ENCODE assay signal across 20 cellular contexts in the genomic region with DNA sequence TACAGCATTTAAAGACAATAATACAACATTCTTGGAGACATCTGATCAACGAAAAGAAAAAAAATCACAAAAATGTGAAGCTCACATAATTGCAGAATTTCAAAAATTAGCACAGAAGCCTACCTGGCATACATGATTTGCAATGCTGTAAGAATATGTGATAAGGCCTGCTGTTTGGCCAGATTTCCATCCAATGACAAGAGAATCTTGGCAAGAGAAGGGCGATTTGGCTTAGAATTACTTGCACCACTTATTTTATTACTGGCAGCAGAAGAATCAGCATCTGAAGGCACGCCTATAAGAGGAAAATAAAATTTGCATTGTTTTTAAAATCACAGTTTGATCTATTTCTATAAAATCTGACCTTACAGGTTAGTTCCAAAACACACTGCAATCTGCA.
"Had no signal": no experiment of that assay in that cellular context is flagged by ENCODE, and none has a peak within 500 bp of the region (broad histone marks: within the 10 kb centered on the region; RNA-seq: fewer than 3 reads in every experiment).

No MANE protein-coding gene starts in this region.

- ATAC-seq: esophagus mucosa; gastrocnemius medialis; heart right ventricle; naive thymus-derived CD4-positive, alpha-beta T cell; stimulated activated memory B cell treated with anti-CD40 and anti-IgM and Interleukin-4, amounts not matched to agents 10 μg/mL and 1 μg/mL and 100 μg/mL, for 72 hours; stimulated activated naive CD8-positive, alpha-beta T cell treated with anti-CD3 and anti-CD28 coated beads, Interleukin-15, amount 100 ng/mL, for 72 hours had no signal

- DNase-seq: cortex of kidney; dorsolateral prefrontal cortex; effector memory CD4-positive, alpha-beta T cell; gastrocnemius medialis; heart right ventricle; hypothalamus; kidney glomerular epithelial cell; mammary epithelial cell; naive thymus-derived CD4-positive, alpha-beta T cell; posterior cingulate gyrus; spleen; stimulated activated CD4-positive, alpha-beta T cell treated with anti-CD3 and anti-CD28 coated beads, Interleukin-15, amount 100 ng/mL, for 24 hours; stimulated activated CD4-positive, alpha-beta T cell treated with anti-CD3 and anti-CD28 coated beads, Interleukin-1b, Interleukin-23, amount 100 ng/mL, for 48 hours; stimulated activated CD4-positive, alpha-beta T cell treated with anti-CD3 and anti-CD28 coated beads, Interleukin-4, amount 100 ng/mL, for 24 hours; stimulated activated naive CD8-positive, alpha-beta T cell treated with anti-CD3 and anti-CD28 coated beads, Interleukin-15, amount 100 ng/mL, for 72 hours; testis had no signal

- FAIRE-seq: endometrium had no signal

- H3K4me1 ChIP-seq: gastrocnemius medialis, spleen, testis had no signal

- H3K27ac ChIP-seq: gastrocnemius medialis, heart right ventricle, spleen, testis, tibial nerve had no signal

- H3K27ac Mint-ChIP-seq: stimulated activated memory B cell treated with anti-CD40 and anti-IgM and Interleukin-4, amounts not matched to agents 10 μg/mL and 1 μg/mL and 100 μg/mL, for 72 hours had no signal

- H3K27me3 Mint-ChIP-seq: naive thymus-derived CD4-positive, alpha-beta T cell; stimulated activated memory B cell treated with anti-CD40 and anti-IgM and Interleukin-4, amounts not matched to agents 10 μg/mL and 1 μg/mL and 100 μg/mL, for 72 hours; stimulated activated naive CD8-positive, alpha-beta T cell treated with anti-CD3 and anti-CD28 coated beads, Interleukin-15, amount 100 ng/mL, for 72 hours had no signal

- H3K4me1 Mint-ChIP-seq: stimulated activated memory B cell treated with anti-CD40 and anti-IgM and Interleukin-4, amounts not matched to agents 10 μg/mL and 1 μg/mL and 100 μg/mL, for 72 hours; stimulated activated naive CD8-positive, alpha-beta T cell treated with anti-CD3 and anti-CD28 coated beads, Interleukin-15, amount 100 ng/mL, for 72 hours had no signal

- H3K4me3 ChIP-seq: gastrocnemius medialis, heart right ventricle, spleen, testis, tibial nerve had no signal

- H3K9me3 ChIP-seq: gastrocnemius medialis, heart right ventricle, spleen, testis, tibial nerve had no signal

- H3K9me3 Mint-ChIP-seq: naive thymus-derived CD4-positive, alpha-beta T cell; stimulated activated memory B cell treated with anti-CD40 and anti-IgM and Interleukin-4, amounts not matched to agents 10 μg/mL and 1 μg/mL and 100 μg/mL, for 72 hours; stimulated activated naive CD8-positive, alpha-beta T cell treated with anti-CD3 and anti-CD28 coated beads, Interleukin-15, amount 100 ng/mL, for 72 hours had no signal

- H3K27me3 ChIP-seq: dorsolateral prefrontal cortex, gastrocnemius medialis, heart right ventricle, spleen, testis, tibial nerve had no signal

- H3K4me3 Mint-ChIP-seq: naive thymus-derived CD4-positive, alpha-beta T cell; stimulated activated memory B cell treated with anti-CD40 and anti-IgM and Interleukin-4, amounts not matched to agents 10 μg/mL and 1 μg/mL and 100 μg/mL, for 72 hours; stimulated activated naive CD8-positive, alpha-beta T cell treated with anti-CD3 and anti-CD28 coated beads, Interleukin-15, amount 100 ng/mL, for 72 hours had no signal
